Comparison of ENCODE assay signal across 29 cellular contexts in genomic region chr11:7540830-7541555, GRCh38. TPM values are rescaled to one million over a fixed set of nuclear protein-coding genes. Genes with fewer than 3 reads are reported as not detected.
A peak's percentile ranks its signal among the peaks of the same experiment; 100 is the strongest.
DNase-seq lines count a peak whose midpoint lies in the region; ATAC-seq and TF ChIP-seq lines count a peak whose summit lies in the region.
"Had no signal": no experiment of that assay in that cellular context is flagged by ENCODE, and none has a peak within 500 bp of the region (broad histone marks: within the 10 kb centered on the region; RNA-seq: fewer than 3 reads in every experiment).

No MANE protein-coding gene starts in this region.

- peak overlapping the region; percentile 34 for H3K27ac ChIP-seq in vagina
- no peak overlapping the region for H3K27ac ChIP-seq in body of pancreas
- H3K27ac ChIP-seq in esophagus squamous epithelium = peak overlapping the region in 2 of 4 donors; percentile 66 to 79
- H3K27ac ChIP-seq: adrenal gland, KMS-11, transverse colon had no signal

- H3K4me1 ChIP-seq in vagina (peaks cover 57% of the 10 kb centered on the region), body of pancreas (no peaks in the 10 kb centered on the region), esophagus squamous epithelium (peaks cover 13 to 76% (median 21%) of the 10 kb centered on the region in 3 donors)

- H3K9me3 ChIP-seq in vagina = no peaks in the 10 kb centered on the region
- no peaks in the 10 kb centered on the region for H3K9me3 ChIP-seq in body of pancreas
- H3K9me3 ChIP-seq in esophagus squamous epithelium = no peaks in the 10 kb centered on the region
- H3K9me3 ChIP-seq: adrenal gland, mucosa of descending colon, transverse colon had no signal

- no peaks in the 10 kb centered on the region for H3K36me3 ChIP-seq in vagina
- no peaks in the 10 kb centered on the region for H3K36me3 ChIP-seq in body of pancreas (replicated peaks in 1 of 2; ENCODE audit: insufficient read depth in 1 of 2, low read depth in 2 of 2)
- no peaks in the 10 kb centered on the region for H3K36me3 ChIP-seq in esophagus squamous epithelium
- H3K36me3 ChIP-seq: adrenal gland, transverse colon had no signal

- ATAC-seq in esophagus mucosa (peak; percentile 86), body of pancreas (no peak), HG03159 (IDR thresholded peaks at IDR 0.05; ENCODE audit: unreplicated experiment) (no peak)
- ATAC-seq: activated CD4-positive, CD25-positive, alpha-beta regulatory T cell treated with anti-CD3 and anti-CD28 coated beads, Interleukin-2, amount 50 U/mL, for 24 hours; mucosa of descending colon had no signal

- DNase-seq in DMS53 (lab: John Stamatoyannopoulos, UW) (peak; percentile 60), DMS53 treated with DMSO at 0.1 percent for 48 hours (lab: John Stamatoyannopoulos, UW; ENCODE audit: unreplicated experiment) (no peak), NCI-H2196 treated with DMSO at 0.1 percent for 48 hours (lab: John Stamatoyannopoulos, UW; ENCODE audit: unreplicated experiment) (peak; percentile 36), vagina (ENCODE audit: extremely low spot score in 2 of 2) (no peak), body of pancreas (no peak), esophagus squamous epithelium (lab: John Stamatoyannopoulos, UW) (no peak)
- DNase-seq: activated CD4-positive, alpha-beta memory T cell treated with anti-CD3 and anti-CD28 coated beads, Interleukin-2, amount 10 ng/mL, durations not matched to agents 7 days and 5 days; activated CD8-positive, alpha-beta memory T cell treated with anti-CD3 and anti-CD28 coated beads, Interleukin-2, amount 50 U/mL, for 4 hours; activated naive CD4-positive, alpha-beta T cell treated with anti-CD3 and anti-CD28 coated beads, Interleukin-2, amount 10 ng/mL, durations not matched to agents 7 days and 5 days; cerebellar nuclear complex; dermis blood vessel endothelial cell; H9; hippocampal formation; MM.1S; mucosa of descending colon; NCI-H1105 treated with DMSO at 0.1 percent for 48 hours; NCI-H2081; NK-92 treated with Interleukin-12 subunit alpha and Interleukin-12 subunit beta, amount 100 ng/mL, for 24 hours; stimulated activated CD4-positive, alpha-beta T cell treated with anti-CD3 and anti-CD28 coated beads, Interleukin-15, amount 100 ng/mL, for 24 hours; stimulated activated CD4-positive, alpha-beta T cell treated with anti-CD3 and anti-CD28 coated beads, Interleukin-4, amount 100 ng/mL, for 4 hours; transverse colon had no signal

- TF ChIP-seq CTCF in vagina (IDR thresholded peaks at IDR 0.05) = no peak
- TF ChIP-seq CTCF in body of pancreas (IDR thresholded peaks at IDR 0.05) = no peak
- no peak for TF ChIP-seq CTCF in esophagus squamous epithelium (IDR thresholded peaks at IDR 0.05)

- H3K27me3 ChIP-seq in vagina (no peaks in the 10 kb centered on the region), body of pancreas (no peaks in the 10 kb centered on the region), esophagus squamous epithelium (no peaks in the 10 kb centered on the region)
- H3K27me3 ChIP-seq: adrenal gland, transverse colon had no signal

- intact Hi-C loops in vagina (cut with DNase I) = no loop called here
- intact Hi-C loops in body of pancreas (cut with DNase I) = no loop called here
- intact Hi-C loops in esophagus squamous epithelium (cut with DNase I) = no loop called here

- no peak for TF ChIP-seq POLR2A in vagina (IDR thresholded peaks at IDR 0.05)
- TF ChIP-seq POLR2A in body of pancreas (IDR thresholded peaks at IDR 0.05) = no peak
- TF ChIP-seq POLR2A in esophagus squamous epithelium (IDR thresholded peaks at IDR 0.05) = no peak

- 82 to 89% methylated on average over 8 of the region's 8 CpGs for WGBS in body of pancreas, 2 donors
- 71 to 81% methylated on average over 8 of the region's 8 CpGs for WGBS in esophagus squamous epithelium, 2 donors

- H3K4me3 ChIP-seq in vagina (no peak overlapping the region), body of pancreas (no peak overlapping the region), esophagus squamous epithelium (no peak overlapping the region)
- H3K4me3 ChIP-seq: adrenal gland, lung, mucosa of descending colon, transverse colon had no signal

RNA-seq across cellular contexts. Expression of gene PPFIBP2, which starts 27.2 kb away (rescaled TPM):
- total RNA-seq in esophagus mucosa (33.4 TPM), vagina (48.1 TPM), body of pancreas (10 to 100 TPM; 34.9 to 35.3 TPM), esophagus squamous epithelium (10 to 100 TPM; 28.1 to 61.1 (median 49.4) TPM)

RNA-seq across cellular contexts. Expression of gene OLFML1, which starts 55.7 kb away (rescaled TPM):
- total RNA-seq in esophagus mucosa = 0.92 TPM
- 11.5 TPM for total RNA-seq in vagina
- total RNA-seq in body of pancreas = 1 to 10 TPM; 2.3 to 3.6 TPM
- total RNA-seq in esophagus squamous epithelium = 1 to 10 TPM in 2 of 4 donors, under 1 TPM in 1, not detected in 1; 0.35 to 6.3 (median 2.4) TPM
- total RNA-seq: A172; activated CD4-positive, alpha-beta memory T cell treated with anti-CD3 and anti-CD28 coated beads, Interleukin-2, amount 10 ng/mL, durations not matched to agents 7 days and 5 days; dermis blood vessel endothelial cell; H9; T-helper 1 cell treated with Interleukin-12 subunit alpha and Interleukin-12 subunit beta and Interleukin-4 antibody, amounts not matched to agents 30 ng/mL and 1 ng/mL, for 36 hours had no signal

Comparison
In these comparisons a context has a peak if more than half of its experiments do, and no peak if none do; other contexts are left out.
1. DNase-seq: peak in DMS53 (single experiment) and NCI-H2196 treated with DMSO at 0.1 percent for 48 hours (single experiment); none in DMS53 treated with DMSO at 0.1 percent for 48 hours (single experiment), vagina (0 of 2), body of pancreas (0 of 4) and esophagus squamous epithelium (single experiment).